Comparison of ENCODE assay signal across 29 cellular contexts in the genomic region with DNA sequence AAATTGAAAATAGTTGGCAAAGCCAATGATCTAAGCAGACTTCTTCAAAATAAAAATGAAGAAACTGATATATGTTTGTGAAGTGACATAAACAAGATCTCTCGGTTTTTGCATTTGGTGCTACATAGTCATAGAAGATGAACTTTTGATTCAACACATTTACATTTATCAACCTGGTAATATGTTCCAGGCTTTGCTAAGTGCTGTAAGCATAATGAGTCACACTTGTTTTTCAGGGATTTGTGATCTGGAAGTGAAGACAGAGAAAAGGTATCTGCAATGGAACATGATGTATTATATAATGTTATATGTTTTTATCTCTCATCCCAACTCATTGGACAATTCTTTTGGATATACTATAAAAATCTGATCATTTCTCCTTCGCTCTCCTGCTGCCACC.
DNase-seq lines count a peak whose midpoint lies in the region; ATAC-seq, FAIRE-seq and TF ChIP-seq lines count a peak whose summit lies in the region.
"Had no signal": no experiment of that assay in that cellular context is flagged by ENCODE, and none has a peak within 500 bp of the region (broad histone marks: within the 10 kb centered on the region; RNA-seq: fewer than 3 reads in every experiment).

No MANE protein-coding gene starts in this region.

- H3K27ac ChIP-seq in trophoblast cell (ENCODE audit: low read depth, low read length) = no peak overlapping the region
- H3K27ac ChIP-seq: BLaER1 treated with 17β-estradiol and CSF1 and Interleukin-3, amounts not matched to agents 10 nM and 100 nM; PC-9 had no signal

- H3K23ac ChIP-seq in trophoblast cell (ENCODE audit: low read length) = no peak overlapping the region

- H2AK5ac ChIP-seq in trophoblast cell (ENCODE audit: low read length) = no peak overlapping the region

- FAIRE-seq in H54 (lab: Jason Lieb, UNC) (peak; percentile 93), RCC 7860 (lab: Jason Lieb, UNC) (peak; percentile 35)
- FAIRE-seq: A204.1, GM12892, GM19239 had no signal

- TF ChIP-seq CTCF in fibroblast of mammary gland (conservative IDR thresholded peaks at IDR 0.05; ENCODE audit: control insufficient read depth, insufficient read depth, low read depth, low read length) = no peak

- H3K9ac ChIP-seq in trophoblast cell (ENCODE audit: low read length) = no peak overlapping the region
- H3K9ac ChIP-seq: BLaER1 treated with 17β-estradiol and CSF1 and Interleukin-3, amounts not matched to agents 10 nM and 100 nM had no signal

- H3K79me1 ChIP-seq in trophoblast cell (ENCODE audit: low read length) = peaks cover 2% of the 10 kb centered on the region

- H3K18ac ChIP-seq in trophoblast cell (ENCODE audit: low read length) = no peak overlapping the region

- H3K9me3 ChIP-seq in trophoblast cell (ENCODE audit: insufficient read depth, low read depth, low read length) = no peaks in the 10 kb centered on the region
- H3K9me3 ChIP-seq: BLaER1 treated with 17β-estradiol and CSF1 and Interleukin-3, amounts not matched to agents 10 nM and 100 nM; HAP-1 had no signal

- TF ChIP-seq POLR2A in H54 (IDR thresholded peaks at IDR 0.05; ENCODE audit: low read depth, low read length) = no peak

- no peak overlapping the region for H4K91ac ChIP-seq in trophoblast cell (ENCODE audit: low read depth, low read length)

- no peak overlapping the region for H3K4me2 ChIP-seq in trophoblast cell (ENCODE audit: low read length)
- H3K4me2 ChIP-seq: BLaER1 treated with 17β-estradiol and CSF1 and Interleukin-3, amounts not matched to agents 10 nM and 100 nM; GM23338; PC-9 had no signal

- no peak overlapping the region for H3K4me3 ChIP-seq in fibroblast of mammary gland (ENCODE audit: control insufficient read depth, low read depth, low read length)
- H3K4me3 ChIP-seq in trophoblast cell (ENCODE audit: low read depth, low read length) = no peak overlapping the region
- H3K4me3 ChIP-seq: BLaER1 treated with 17β-estradiol and CSF1 and Interleukin-3, amounts not matched to agents 10 nM and 100 nM; GM23338; HAP-1; PC-9 had no signal

- no peak overlapping the region for H4K8ac ChIP-seq in trophoblast cell (ENCODE audit: low read depth, low read length)

- ATAC-seq in GM21381 (IDR thresholded peaks at IDR 0.05; ENCODE audit: unreplicated experiment) = no peak
- ATAC-seq: GM23338 had no signal

- no peak overlapping the region for H2BK120ac ChIP-seq in trophoblast cell (ENCODE audit: insufficient read depth, low read length, poor library complexity)

- DNase-seq in H54 (ENCODE audit: insufficient read length, low spot score) (no peak), RCC 7860 (ENCODE audit: low spot score) (no peak), fibroblast of mammary gland (ENCODE audit: low read depth) (peak; percentile 39), renal cortical epithelial cell (ENCODE audit: low read depth) (peak; percentile 61), DMS153 (lab: John Stamatoyannopoulos, UW) (no peak), trophoblast cell (no peak)
- DNase-seq: AML-193; CD4-positive, alpha-beta T cell; COR-L47; DMS79 treated with DMSO at 0.1 percent for 48 hours; IMR-90; KG1; NCI-H1092; NCI-H1417 treated with DMSO at 0.1 percent for 48 hours; NCI-H1694 treated with DMSO at 0.1 percent for 48 hours; NCI-H446; NCI-H524 treated with DMSO at 0.1 percent for 48 hours; NCI-H82; NK-92 treated with Interleukin-12 subunit alpha and Interleukin-12 subunit beta, amount 100 ng/mL, for 24 hours; PC-9; Right ventricle myocardium superior; RPMI8226 had no signal

- no peaks in the 10 kb centered on the region for H3K4me1 ChIP-seq in trophoblast cell (ENCODE audit: control insufficient read depth in 1 of 2, insufficient read depth in 2 of 2, low read length in 2 of 2)
- H3K4me1 ChIP-seq: BLaER1 treated with 17β-estradiol and CSF1 and Interleukin-3, amounts not matched to agents 10 nM and 100 nM; HAP-1 had no signal

- no peaks in the 10 kb centered on the region for H3K27me3 ChIP-seq in trophoblast cell (ENCODE audit: insufficient read depth, low read length)
- H3K27me3 ChIP-seq: BLaER1 treated with 17β-estradiol and CSF1 and Interleukin-3, amounts not matched to agents 10 nM and 100 nM had no signal

- H3K79me2 ChIP-seq in trophoblast cell (ENCODE audit: control insufficient read depth, insufficient read depth, low read length, poor library complexity) = peaks cover 1% of the 10 kb centered on the region

- H4K12ac ChIP-seq in trophoblast cell (ENCODE audit: low read depth, low read length) = no peak overlapping the region

- no CpG with 5 or more reads among the region's 2 CpGs for WGBS in trophoblast cell (ENCODE audit: extremely low coverage, insufficient coverage, insufficient read length)

- no peak overlapping the region for H2AFZ ChIP-seq in trophoblast cell (ENCODE audit: insufficient read depth, low read length, poor library complexity)
- H2AFZ ChIP-seq: GM23338, PC-9 had no signal

- no peaks in the 10 kb centered on the region for H3K36me3 ChIP-seq in trophoblast cell (ENCODE audit: control insufficient read depth in 1 of 2, insufficient read depth in 2 of 2, low read length in 2 of 2)
- H3K36me3 ChIP-seq: BLaER1 treated with 17β-estradiol and CSF1 and Interleukin-3, amounts not matched to agents 10 nM and 100 nM; HAP-1 had no signal

- no peak overlapping the region for H2BK12ac ChIP-seq in trophoblast cell (ENCODE audit: low read length)

- no peak overlapping the region for H3K4ac ChIP-seq in trophoblast cell (ENCODE audit: low read depth, low read length)

- H2BK5ac ChIP-seq in trophoblast cell (ENCODE audit: low read depth, low read length, poor library complexity) = no peak overlapping the region

- no peak overlapping the region for H3K14ac ChIP-seq in trophoblast cell (ENCODE audit: low read length)

Comparison
In these comparisons a context has a peak if more than half of its experiments do, and no peak if none do; other contexts are left out.
1. DNase-seq: peak in fibroblast of mammary gland (single experiment) and renal cortical epithelial cell (single experiment); none in H54 (single experiment), RCC 7860 (single experiment), DMS153 (single experiment) and trophoblast cell (0 of 2).